Comparison of ENCODE assay signal across 16 cellular contexts in genomic region chr1:10122926-10123325, GRCh38.
DNase-seq lines count a peak whose midpoint lies in the region; ATAC-seq, FAIRE-seq and TF ChIP-seq lines count a peak whose summit lies in the region.
"Had no signal": no experiment of that assay in that cellular context is flagged by ENCODE, and none has a peak within 500 bp of the region (broad histone marks: within the 10 kb centered on the region; RNA-seq: fewer than 3 reads in every experiment).

No MANE protein-coding gene starts in this region.

- H3K9me3 ChIP-seq in neutrophil (no peaks in the 10 kb centered on the region), vagina (no peaks in the 10 kb centered on the region)
- H3K9me3 ChIP-seq: suprapubic skin had no signal

- DNase-seq in SIG-M5 treated with dmso at 0.1 percent for 504 hours (lab: John Stamatoyannopoulos, UW; ENCODE audit: unreplicated experiment) (peak; percentile 4), SIG-M5 (lab: John Stamatoyannopoulos, UW) (no peak), vagina (ENCODE audit: extremely low spot score in 2 of 2) (no peak), mesendoderm (no peak), DMS153 treated with DMSO at 0.1 percent for 48 hours (lab: John Stamatoyannopoulos, UW; ENCODE audit: unreplicated experiment) (no peak)
- DNase-seq: activated CD4-positive, alpha-beta T cell treated with anti-CD3 and anti-CD28 coated beads for 1 hour; endodermal cell; hypothalamus; NCI-H2171 treated with DMSO at 0.1 percent for 48 hours; SW 1271 had no signal

- H3K18ac ChIP-seq in mesendoderm (ENCODE audit: low read length) = no peak overlapping the region

- H3K4me3 ChIP-seq in neutrophil (ENCODE audit: low read depth in 1 of 2, low read length in 1 of 2) (no peak overlapping the region), vagina (no peak overlapping the region), mesendoderm (ENCODE audit: low read length) (no peak overlapping the region)
- H3K4me3 ChIP-seq: GM12878, suprapubic skin had no signal

- H3K4me2 ChIP-seq in mesendoderm (ENCODE audit: low read length) = no peak overlapping the region

- H3K79me1 ChIP-seq in mesendoderm (ENCODE audit: low read length) = no peaks in the 10 kb centered on the region

- TF ChIP-seq CTCF in neutrophil (IDR thresholded peaks at IDR 0.05) = no peak
- no peak for TF ChIP-seq CTCF in vagina (IDR thresholded peaks at IDR 0.05)

- H3K4me1 ChIP-seq in neutrophil (ENCODE audit: control insufficient read depth in 1 of 2, insufficient read depth in 1 of 2, low read depth in 1 of 2, low read length in 1 of 2) (no peaks in the 10 kb centered on the region), vagina (no peaks in the 10 kb centered on the region), mesendoderm (ENCODE audit: control insufficient read depth, low read depth, low read length) (no peaks in the 10 kb centered on the region)
- H3K4me1 ChIP-seq: suprapubic skin had no signal

- no peak overlapping the region for H4K5ac ChIP-seq in mesendoderm (ENCODE audit: low read length)

- no peaks in the 10 kb centered on the region for H3K79me2 ChIP-seq in mesendoderm (ENCODE audit: control insufficient read depth, insufficient read depth, low read length)

- no peak overlapping the region for H3K23ac ChIP-seq in mesendoderm (ENCODE audit: low read length)

- H2BK15ac ChIP-seq in mesendoderm (replicated peaks; ENCODE audit: low read depth) = no peak overlapping the region

- peak overlapping the region; percentile 53 for H3K27ac ChIP-seq in neutrophil
- no peak overlapping the region for H3K27ac ChIP-seq in vagina
- no peak overlapping the region for H3K27ac ChIP-seq in mesendoderm (ENCODE audit: low read depth, low read length)
- H3K27ac ChIP-seq: 22Rv1, suprapubic skin had no signal

- H3K36me3 ChIP-seq in neutrophil (peaks cover 75% of the 10 kb centered on the region), vagina (peaks cover 0 to 66% of the 10 kb centered on the region in 2 donors), mesendoderm (ENCODE audit: control insufficient read depth, insufficient read depth, low read length) (peaks cover 4% of the 10 kb centered on the region)

- peak; percentile 43 for FAIRE-seq in endometrium (lab: Jason Lieb, UNC)
- FAIRE-seq: GM12878 had no signal

- no peak overlapping the region for H2BK120ac ChIP-seq in mesendoderm (ENCODE audit: low read depth, low read length)

- no peak for ATAC-seq in HG02588 (IDR thresholded peaks at IDR 0.05; ENCODE audit: unreplicated experiment)
- ATAC-seq: GM12878 had no signal

- no peak for TF ChIP-seq POLR2A in vagina (IDR thresholded peaks at IDR 0.05)

- no peak overlapping the region for H3K56ac ChIP-seq in mesendoderm (ENCODE audit: low read length)

- intact Hi-C loops in vagina (cut with DNase I) = no loop called here

- H3K4ac ChIP-seq in mesendoderm (ENCODE audit: low read depth, low read length) = no peak overlapping the region

- no peak overlapping the region for H3K9ac ChIP-seq in mesendoderm (ENCODE audit: low read length)

- H2BK5ac ChIP-seq in mesendoderm (ENCODE audit: low read length) = no peak overlapping the region

- no peaks in the 10 kb centered on the region for H3K27me3 ChIP-seq in neutrophil
- H3K27me3 ChIP-seq in vagina = no peaks in the 10 kb centered on the region
- no peaks in the 10 kb centered on the region for H3K27me3 ChIP-seq in mesendoderm (ENCODE audit: insufficient read depth, low read length, poor library complexity)
- H3K27me3 ChIP-seq: suprapubic skin had no signal

- H2AK5ac ChIP-seq in mesendoderm (ENCODE audit: low read length) = no peak overlapping the region

- H4K8ac ChIP-seq in mesendoderm (ENCODE audit: low read depth, low read length) = no peak overlapping the region

- no CpG with 5 or more reads among the region's 10 CpGs for WGBS in mesendoderm (ENCODE audit: extremely low coverage, insufficient coverage, low lambda C conversion rate)
